In genomic region chr1:64846573-64847430, GRCh38 we compare ENCODE assay signal across 21 cellular contexts.
DNase-seq lines count a peak whose midpoint lies in the region; ATAC-seq and TF ChIP-seq lines count a peak whose summit lies in the region.
"Had no signal": no experiment of that assay in that cellular context is flagged by ENCODE, and none has a peak within 500 bp of the region (broad histone marks: within the 10 kb centered on the region; RNA-seq: fewer than 3 reads in every experiment).

No MANE protein-coding gene starts in this region.

- intact Hi-C loops in activated CD8-positive, alpha-beta T cell treated with anti-CD3 and anti-CD28 coated beads for 36 hours (cut with micrococcal nuclease), result no loop called here

- H3K4me3 Mint-ChIP-seq in activated CD8-positive, alpha-beta T cell treated with anti-CD3 and anti-CD28 coated beads for 36 hours, result no peak overlapping the region
- H3K4me3 Mint-ChIP-seq in activated CD8-positive, alpha-beta T cell treated with anti-CD3 and anti-CD28 coated beads, Interleukin-2, amount 10 ng/mL, durations not matched to agents 7 days and 5 days, result no peak overlapping the region
- H3K4me3 Mint-ChIP-seq in T-helper 17 cell, result no peak overlapping the region
- H3K4me3 Mint-ChIP-seq in stimulated activated memory B cell treated with anti-CD40 and anti-IgM and Interleukin-4, amounts not matched to agents 10 μg/mL and 1 μg/mL and 100 μg/mL, for 72 hours, result no peak overlapping the region
- H3K4me3 Mint-ChIP-seq: activated naive CD8-positive, alpha-beta T cell; nephron had no signal

- POLR2A ChIA-PET in activated CD8-positive, alpha-beta T cell treated with anti-CD3 and anti-CD28 coated beads for 36 hours (lab: Charles Lee), result interaction anchor here (1.4 kb wide), 1 partner anchor 13 kb away, joined by 4 read pairs; no protein-coding TSS in a partner anchor
- POLR2A ChIA-PET in activated CD8-positive, alpha-beta T cell treated with anti-CD3 and anti-CD28 coated beads, Interleukin-2, amount 10 ng/mL, durations not matched to agents 7 days and 5 days (lab: Charles Lee), result no interaction called here

- no peaks in the 10 kb centered on the region for H3K9me3 Mint-ChIP-seq in activated CD8-positive, alpha-beta T cell treated with anti-CD3 and anti-CD28 coated beads for 36 hours
- H3K9me3 Mint-ChIP-seq in activated CD8-positive, alpha-beta T cell treated with anti-CD3 and anti-CD28 coated beads, Interleukin-2, amount 10 ng/mL, durations not matched to agents 7 days and 5 days (ENCODE audit: insufficient read depth), result no peaks in the 10 kb centered on the region
- no peaks in the 10 kb centered on the region for H3K9me3 Mint-ChIP-seq in stimulated activated memory B cell treated with anti-CD40 and anti-IgM and Interleukin-4, amounts not matched to agents 10 μg/mL and 1 μg/mL and 100 μg/mL, for 72 hours
- H3K9me3 Mint-ChIP-seq: nephron had no signal

- CTCF ChIA-PET in activated CD8-positive, alpha-beta T cell treated with anti-CD3 and anti-CD28 coated beads for 36 hours (lab: Charles Lee), result no interaction called here
- CTCF ChIA-PET in activated CD8-positive, alpha-beta T cell treated with anti-CD3 and anti-CD28 coated beads, Interleukin-2, amount 10 ng/mL, durations not matched to agents 7 days and 5 days (lab: Charles Lee), result no interaction called here

- H3K27me3 Mint-ChIP-seq in activated CD8-positive, alpha-beta T cell treated with anti-CD3 and anti-CD28 coated beads for 36 hours, result no peaks in the 10 kb centered on the region
- no peaks in the 10 kb centered on the region for H3K27me3 Mint-ChIP-seq in activated CD8-positive, alpha-beta T cell treated with anti-CD3 and anti-CD28 coated beads, Interleukin-2, amount 10 ng/mL, durations not matched to agents 7 days and 5 days (ENCODE audit: low read depth)
- no peaks in the 10 kb centered on the region for H3K27me3 Mint-ChIP-seq in T-helper 17 cell
- no peaks in the 10 kb centered on the region for H3K27me3 Mint-ChIP-seq in stimulated activated memory B cell treated with anti-CD40 and anti-IgM and Interleukin-4, amounts not matched to agents 10 μg/mL and 1 μg/mL and 100 μg/mL, for 72 hours
- H3K27me3 Mint-ChIP-seq: activated naive CD8-positive, alpha-beta T cell had no signal

- no peaks in the 10 kb centered on the region for H3K4me1 Mint-ChIP-seq in activated CD8-positive, alpha-beta T cell treated with anti-CD3 and anti-CD28 coated beads for 36 hours (ENCODE audit: low read depth)
- peaks cover 17% of the 10 kb centered on the region for H3K4me1 Mint-ChIP-seq in activated CD8-positive, alpha-beta T cell treated with anti-CD3 and anti-CD28 coated beads, Interleukin-2, amount 10 ng/mL, durations not matched to agents 7 days and 5 days (ENCODE audit: low read depth)
- H3K4me1 Mint-ChIP-seq in T-helper 17 cell, result peaks cover 7% of the 10 kb centered on the region
- H3K4me1 Mint-ChIP-seq in stimulated activated memory B cell treated with anti-CD40 and anti-IgM and Interleukin-4, amounts not matched to agents 10 μg/mL and 1 μg/mL and 100 μg/mL, for 72 hours, result peaks cover 15% of the 10 kb centered on the region
- H3K4me1 Mint-ChIP-seq: nephron had no signal

- in situ Hi-C loops in ACHN (cut with HindIII; ENCODE audit: low pct_ligation_motif_present, low pct_unique_long_range_greater_than_20kb, low sequenced_read_pairs), result no loop called here

- TF ChIP-seq CTCF in activated CD8-positive, alpha-beta T cell treated with anti-CD3 and anti-CD28 coated beads for 36 hours (IDR thresholded peaks at IDR 0.05), result no peak

- H3K36me3 Mint-ChIP-seq in activated CD8-positive, alpha-beta T cell treated with anti-CD3 and anti-CD28 coated beads for 36 hours (ENCODE audit: low read depth), result peaks cover 16% of the 10 kb centered on the region
- H3K36me3 Mint-ChIP-seq in activated CD8-positive, alpha-beta T cell treated with anti-CD3 and anti-CD28 coated beads, Interleukin-2, amount 10 ng/mL, durations not matched to agents 7 days and 5 days (ENCODE audit: low read depth), result peaks cover 56% of the 10 kb centered on the region
- H3K36me3 Mint-ChIP-seq in T-helper 17 cell (ENCODE audit: low read depth), result peaks cover 4% of the 10 kb centered on the region
- peaks cover 53% of the 10 kb centered on the region for H3K36me3 Mint-ChIP-seq in stimulated activated memory B cell treated with anti-CD40 and anti-IgM and Interleukin-4, amounts not matched to agents 10 μg/mL and 1 μg/mL and 100 μg/mL, for 72 hours
- H3K36me3 Mint-ChIP-seq: activated naive CD8-positive, alpha-beta T cell had no signal

- H3K27ac Mint-ChIP-seq in activated CD8-positive, alpha-beta T cell treated with anti-CD3 and anti-CD28 coated beads for 36 hours, result peak overlapping the region; percentile 12
- H3K27ac Mint-ChIP-seq in activated CD8-positive, alpha-beta T cell treated with anti-CD3 and anti-CD28 coated beads, Interleukin-2, amount 10 ng/mL, durations not matched to agents 7 days and 5 days, result no peak overlapping the region
- peak overlapping the region; percentile 79 for H3K27ac Mint-ChIP-seq in T-helper 17 cell
- H3K27ac Mint-ChIP-seq in stimulated activated memory B cell treated with anti-CD40 and anti-IgM and Interleukin-4, amounts not matched to agents 10 μg/mL and 1 μg/mL and 100 μg/mL, for 72 hours, result peak overlapping the region; percentile 17
- H3K27ac Mint-ChIP-seq: activated naive CD8-positive, alpha-beta T cell; nephron had no signal

- H3K9me3 ChIP-seq in T-helper 17 cell (ENCODE audit: control insufficient read depth, low read length, poor library complexity, severe bottlenecking), result no peaks in the 10 kb centered on the region

- no peak for ATAC-seq in activated CD8-positive, alpha-beta T cell treated with anti-CD3 and anti-CD28 coated beads for 36 hours
- ATAC-seq in activated CD8-positive, alpha-beta T cell treated with anti-CD3 and anti-CD28 coated beads, Interleukin-2, amount 10 ng/mL, durations not matched to agents 7 days and 5 days, result no peak
- ATAC-seq in T-helper 17 cell, result no peak
- ATAC-seq in stimulated activated memory B cell treated with anti-CD40 and anti-IgM and Interleukin-4, amounts not matched to agents 10 μg/mL and 1 μg/mL and 100 μg/mL, for 72 hours, result no peak

- no peak for DNase-seq in activated CD8-positive, alpha-beta T cell treated with anti-CD3 and anti-CD28 coated beads for 36 hours
- no peak for DNase-seq in activated CD8-positive, alpha-beta T cell treated with anti-CD3 and anti-CD28 coated beads, Interleukin-2, amount 10 ng/mL, durations not matched to agents 7 days and 5 days
- no peak for DNase-seq in T-helper 17 cell
- peak; percentile 30 for DNase-seq in medulla oblongata (ENCODE audit: extremely low spot score)
- DNase-seq in NCI-H2029 treated with DMSO at 0.1 percent for 48 hours (lab: John Stamatoyannopoulos, UW), result no peak
- no peak for DNase-seq in stimulated activated CD4-positive, alpha-beta T cell treated with anti-CD3 and anti-CD28 coated beads, Interleukin-4, amount 100 ng/mL, for 1 hour
- no peak for DNase-seq in ACHN
- DNase-seq: DMS53; GF-D8; GOT3; Karpas-422; kidney glomerular epithelial cell; mesendoderm; NCI-H1048; NCI-H187 treated with DMSO at 0.1 percent for 48 hours; NCI-H345; SHP77; stimulated activated CD4-positive, alpha-beta T cell treated with anti-CD3 and anti-CD28 coated beads, Interleukin-1b, Interleukin-23, amount 100 ng/mL, for 48 hours had no signal
